In the genomic region with DNA sequence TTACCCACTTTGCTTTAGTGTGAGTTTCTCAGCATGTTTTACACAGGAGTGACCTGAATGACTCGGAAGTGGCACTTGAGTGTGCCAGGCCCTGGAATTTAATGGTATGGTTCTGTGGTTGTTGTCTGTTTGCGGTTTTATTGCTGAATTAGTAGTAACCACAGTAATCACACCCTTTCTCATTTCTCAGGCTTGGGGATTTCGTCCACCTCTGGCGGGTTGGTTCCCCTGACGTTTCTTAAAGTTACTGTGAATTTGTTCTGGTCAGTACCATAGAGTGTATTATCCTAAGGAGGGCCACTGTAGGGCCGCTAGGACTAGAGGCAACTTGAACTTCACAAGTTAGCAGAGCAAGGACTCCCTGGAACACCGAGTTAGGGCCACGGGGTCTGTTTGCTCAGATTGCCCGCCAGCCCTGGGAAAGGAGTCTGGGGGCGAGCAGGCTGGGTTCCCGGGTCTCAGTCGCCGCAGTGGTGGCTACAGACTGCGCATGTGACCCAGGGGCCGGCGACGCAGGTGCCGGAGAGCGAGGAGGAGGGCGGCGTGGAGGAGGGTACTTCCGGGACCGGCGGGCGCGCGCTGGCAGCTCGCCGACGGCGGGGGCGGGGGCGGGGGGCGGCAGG, we compare ENCODE assay signal across 1 cellular context.
TF ChIP-seq lines count a peak whose summit lies in the region.

No MANE protein-coding gene starts in this region.

TF ChIP-seq in K562, 482 proteins besides CTCF, POLR2A, EP300 and RAD21 (continued from another document):
- TF ChIP-seq, protein P1, sequence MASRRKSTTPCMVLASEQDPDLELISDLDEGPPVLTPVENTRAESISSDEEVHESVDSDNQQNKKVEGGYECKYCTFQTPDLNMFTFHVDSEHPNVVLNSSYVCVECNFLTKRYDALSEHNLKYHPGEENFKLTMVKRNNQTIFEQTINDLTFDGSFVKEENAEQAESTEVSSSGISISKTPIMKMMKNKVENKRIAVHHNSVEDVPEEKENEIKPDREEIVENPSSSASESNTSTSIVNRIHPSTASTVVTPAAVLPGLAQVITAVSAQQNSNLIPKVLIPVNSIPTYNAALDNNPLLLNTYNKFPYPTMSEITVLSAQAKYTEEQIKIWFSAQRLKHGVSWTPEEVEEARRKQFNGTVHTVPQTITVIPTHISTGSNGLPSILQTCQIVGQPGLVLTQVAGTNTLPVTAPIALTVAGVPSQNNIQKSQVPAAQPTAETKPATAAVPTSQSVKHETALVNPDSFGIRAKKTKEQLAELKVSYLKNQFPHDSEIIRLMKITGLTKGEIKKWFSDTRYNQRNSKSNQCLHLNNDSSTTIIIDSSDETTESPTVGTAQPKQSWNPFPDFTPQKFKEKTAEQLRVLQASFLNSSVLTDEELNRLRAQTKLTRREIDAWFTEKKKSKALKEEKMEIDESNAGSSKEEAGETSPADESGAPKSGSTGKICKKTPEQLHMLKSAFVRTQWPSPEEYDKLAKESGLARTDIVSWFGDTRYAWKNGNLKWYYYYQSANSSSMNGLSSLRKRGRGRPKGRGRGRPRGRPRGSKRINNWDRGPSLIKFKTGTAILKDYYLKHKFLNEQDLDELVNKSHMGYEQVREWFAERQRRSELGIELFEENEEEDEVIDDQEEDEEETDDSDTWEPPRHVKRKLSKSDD (conservative IDR thresholded peaks at IDR 0.05; ENCODE audit: low read length), result no peak
- TF ChIP-seq HIVEP1 (CRISPR knock-in tag; IDR thresholded peaks at IDR 0.05), result no peak
- TF ChIP-seq FOXP1 (CRISPR knock-in tag; IDR thresholded peaks at IDR 0.05), result no peak
- TF ChIP-seq JUNB (CRISPR knock-in tag; conservative IDR thresholded peaks at IDR 0.05), result no peak
- no peak for TF ChIP-seq CAMTA2 (CRISPR knock-in tag; conservative IDR thresholded peaks at IDR 0.05)
- TF ChIP-seq, protein P2, sequence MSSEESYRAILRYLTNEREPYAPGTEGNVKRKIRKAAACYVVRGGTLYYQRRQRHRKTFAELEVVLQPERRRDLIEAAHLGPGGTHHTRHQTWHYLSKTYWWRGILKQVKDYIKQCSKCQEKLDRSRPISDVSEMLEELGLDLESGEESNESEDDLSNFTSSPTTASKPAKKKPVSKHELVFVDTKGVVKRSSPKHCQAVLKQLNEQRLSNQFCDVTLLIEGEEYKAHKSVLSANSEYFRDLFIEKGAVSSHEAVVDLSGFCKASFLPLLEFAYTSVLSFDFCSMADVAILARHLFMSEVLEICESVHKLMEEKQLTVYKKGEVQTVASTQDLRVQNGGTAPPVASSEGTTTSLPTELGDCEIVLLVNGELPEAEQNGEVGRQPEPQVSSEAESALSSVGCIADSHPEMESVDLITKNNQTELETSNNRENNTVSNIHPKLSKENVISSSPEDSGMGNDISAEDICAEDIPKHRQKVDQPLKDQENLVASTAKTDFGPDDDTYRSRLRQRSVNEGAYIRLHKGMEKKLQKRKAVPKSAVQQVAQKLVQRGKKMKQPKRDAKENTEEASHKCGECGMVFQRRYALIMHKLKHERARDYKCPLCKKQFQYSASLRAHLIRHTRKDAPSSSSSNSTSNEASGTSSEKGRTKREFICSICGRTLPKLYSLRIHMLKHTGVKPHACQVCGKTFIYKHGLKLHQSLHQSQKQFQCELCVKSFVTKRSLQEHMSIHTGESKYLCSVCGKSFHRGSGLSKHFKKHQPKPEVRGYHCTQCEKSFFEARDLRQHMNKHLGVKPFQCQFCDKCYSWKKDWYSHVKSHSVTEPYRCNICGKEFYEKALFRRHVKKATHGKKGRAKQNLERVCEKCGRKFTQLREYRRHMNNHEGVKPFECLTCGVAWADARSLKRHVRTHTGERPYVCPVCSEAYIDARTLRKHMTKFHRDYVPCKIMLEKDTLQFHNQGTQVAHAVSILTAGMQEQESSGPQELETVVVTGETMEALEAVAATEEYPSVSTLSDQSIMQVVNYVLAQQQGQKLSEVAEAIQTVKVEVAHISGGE (CRISPR knock-in tag; IDR thresholded peaks at IDR 0.05), result peak in 1 of 3 experiments; percentile 51; a peak in 1 of 6 replicates
- no peak for TF ChIP-seq TAF15 (IDR thresholded peaks at IDR 0.05; ENCODE audit: low read depth, low read length)
- no peak for TF ChIP-seq SRSF3 (IDR thresholded peaks at IDR 0.05; ENCODE audit: insufficient read depth, low read length)
- peak; percentile 79 for TF ChIP-seq ZNF592 (IDR thresholded peaks at IDR 0.05)
- TF ChIP-seq TAF1 (IDR thresholded peaks at IDR 0.05; ENCODE audit: control insufficient read depth, extremely low read depth, insufficient read depth, low read length, severe bottlenecking), result peak; percentile 80
- no peak for TF ChIP-seq ETV6 (IDR thresholded peaks at IDR 0.05; ENCODE audit: borderline replicate concordance in 1 of 2, low read depth in 2 of 2, low read length in 1 of 2)
- TF ChIP-seq ETV6 (CRISPR knock-in tag; IDR thresholded peaks at IDR 0.05; ENCODE audit: borderline replicate concordance), result no peak
- no peak for TF ChIP-seq RBM39 (optimal IDR thresholded peaks at IDR 0.05; ENCODE audit: low read depth, low read length)
- TF ChIP-seq TCF7L2 (IDR thresholded peaks at IDR 0.05; ENCODE audit: low read depth, low read length), result no peak
- TF ChIP-seq HMG20A (CRISPR knock-in tag; conservative IDR thresholded peaks at IDR 0.05), result no peak
- TF ChIP-seq TAF9B (IDR thresholded peaks at IDR 0.05; ENCODE audit: partially characterized antibody), result no peak
- TF ChIP-seq ZNF24 (IDR thresholded peaks at IDR 0.05), result no peak
- TF ChIP-seq GABPA (tag; conservative IDR thresholded peaks at IDR 0.05; ENCODE audit: low read depth), result peak; percentile 83
TF ChIP-seq in K562: peak in this region for 58.
